ENCODE assay signal across 9 cellular contexts in the genomic region with DNA sequence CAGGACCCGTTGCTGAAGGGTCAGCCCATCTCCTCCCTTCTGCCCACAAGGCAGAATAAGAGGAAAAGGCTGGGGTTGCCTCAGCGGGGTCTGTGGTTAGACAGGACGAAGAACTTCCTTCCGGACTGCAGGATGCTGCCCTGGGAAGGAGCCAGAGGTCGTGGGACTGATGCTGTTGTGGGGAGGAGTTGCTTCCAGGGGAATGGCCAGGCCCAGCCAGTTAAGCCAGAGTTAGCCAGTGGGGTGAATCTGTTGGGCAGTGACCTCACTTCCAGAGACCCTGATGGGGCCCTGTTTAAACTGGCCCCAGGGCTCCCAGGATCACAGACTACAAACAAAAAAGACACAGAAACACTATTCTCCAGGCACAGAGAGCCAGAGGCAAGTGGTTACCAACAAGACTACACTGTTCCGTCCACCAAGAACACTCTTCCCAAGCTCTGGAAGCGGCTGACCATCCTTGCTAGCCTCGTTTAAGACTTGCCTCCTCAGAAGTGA. TPM values are rescaled to one million over a fixed set of nuclear protein-coding genes. Genes with fewer than 3 reads are reported as not detected.
A peak's percentile ranks its signal among the peaks of the same experiment; 100 is the strongest.
DNase-seq lines count a peak whose midpoint lies in the region; ATAC-seq and TF ChIP-seq lines count a peak whose summit lies in the region.
"Had no signal": no experiment of that assay in that cellular context is flagged by ENCODE, and none has a peak within 500 bp of the region (broad histone marks: within the 10 kb centered on the region; RNA-seq: fewer than 3 reads in every experiment).

No MANE protein-coding gene starts in this region.

- H3K4me3 ChIP-seq in HEK293 (ENCODE audit: low read depth, low read length) (no peak overlapping the region), fibroblast of villous mesenchyme (ENCODE audit: low read depth, low read length) (no peak overlapping the region)

- intact Hi-C loops in posterior vena cava (cut with DNase I), result no loop called here

- peak overlapping the region; percentile 52 for H3K4me3 Mint-ChIP-seq in T-helper 17 cell

- no peak for TF ChIP-seq CTCF in HEK293 (tag by site-specific recombination; IDR thresholded peaks at IDR 0.05)
- TF ChIP-seq CTCF in fibroblast of villous mesenchyme (IDR thresholded peaks at IDR 0.05; ENCODE audit: insufficient read depth, low read depth, low read length), result no peak

- H3K27ac Mint-ChIP-seq in T-helper 17 cell, result peak overlapping the region; percentile 67

- H3K36me3 Mint-ChIP-seq in T-helper 17 cell (ENCODE audit: low read depth), result peaks cover 2% of the 10 kb centered on the region

- H3K9me3 ChIP-seq in HEK293 (ENCODE audit: control insufficient read depth, insufficient read depth, low read depth, low read length) (no peaks in the 10 kb centered on the region), T-helper 17 cell (ENCODE audit: control insufficient read depth, low read length, poor library complexity, severe bottlenecking) (no peaks in the 10 kb centered on the region)

- DNase-seq in T-helper 17 cell, result no peak
- DNase-seq in fibroblast of villous mesenchyme (ENCODE audit: low read depth), result peak; percentile 96
- DNase-seq in posterior vena cava (ENCODE audit: low spot score), result peak; percentile 86
- no peak for DNase-seq in activated naive CD4-positive, alpha-beta T cell treated with Interleukin-2 at 50 U/mL for 16 hours
- DNase-seq in NCI-H2107 (lab: John Stamatoyannopoulos, UW), result no peak
- DNase-seq: nucleus accumbens had no signal

- CTCF ChIA-PET in HEK293 (lab: Yijun Ruan, JAX), result no interaction called here

- ATAC-seq in T-helper 17 cell, result no peak
- ATAC-seq in GM21825 (IDR thresholded peaks at IDR 0.05; ENCODE audit: unreplicated experiment), result no peak
- no peak for ATAC-seq in GM18861 (IDR thresholded peaks at IDR 0.05; ENCODE audit: unreplicated experiment)

- no peak overlapping the region for H3K27ac ChIP-seq in HEK293 (ENCODE audit: extremely low read depth, low read depth, low read length)

- H3K27me3 Mint-ChIP-seq in T-helper 17 cell, result no peaks in the 10 kb centered on the region

- peaks cover 7% of the 10 kb centered on the region; the same call in 1 of the 2 replicates for H3K4me1 ChIP-seq in HEK293 (ENCODE audit: control insufficient read depth, insufficient read depth, low read length)

- peaks cover 0 to 16% of the 10 kb centered on the region in 2 experiments; a peak in 1 of 3 replicates for H3K36me3 ChIP-seq in HEK293 (ENCODE audit: control insufficient read depth in 2 of 2, insufficient read depth in 1 of 2, low read length in 2 of 2)

- POLR2A ChIA-PET in HEK293 (lab: Yijun Ruan, JAX), result interaction anchor here (5.2 kb wide), 1 partner anchor 13 kb away, joined by 39 read pairs; a partner anchor contains a TSS

- peaks cover 53% of the 10 kb centered on the region for H3K4me1 Mint-ChIP-seq in T-helper 17 cell

TF ChIP-seq in HEK293, 187 proteins besides CTCF, POLR2A, EP300 and RAD21:
- TF ChIP-seq ZBTB17 (tag by site-specific recombination; IDR thresholded peaks at IDR 0.05) (peak; percentile 56), ZNF341 (tag by site-specific recombination; IDR thresholded peaks at IDR 0.05; ENCODE audit: low read depth) (peak; percentile 75)
- TF ChIP-seq, protein P1, sequence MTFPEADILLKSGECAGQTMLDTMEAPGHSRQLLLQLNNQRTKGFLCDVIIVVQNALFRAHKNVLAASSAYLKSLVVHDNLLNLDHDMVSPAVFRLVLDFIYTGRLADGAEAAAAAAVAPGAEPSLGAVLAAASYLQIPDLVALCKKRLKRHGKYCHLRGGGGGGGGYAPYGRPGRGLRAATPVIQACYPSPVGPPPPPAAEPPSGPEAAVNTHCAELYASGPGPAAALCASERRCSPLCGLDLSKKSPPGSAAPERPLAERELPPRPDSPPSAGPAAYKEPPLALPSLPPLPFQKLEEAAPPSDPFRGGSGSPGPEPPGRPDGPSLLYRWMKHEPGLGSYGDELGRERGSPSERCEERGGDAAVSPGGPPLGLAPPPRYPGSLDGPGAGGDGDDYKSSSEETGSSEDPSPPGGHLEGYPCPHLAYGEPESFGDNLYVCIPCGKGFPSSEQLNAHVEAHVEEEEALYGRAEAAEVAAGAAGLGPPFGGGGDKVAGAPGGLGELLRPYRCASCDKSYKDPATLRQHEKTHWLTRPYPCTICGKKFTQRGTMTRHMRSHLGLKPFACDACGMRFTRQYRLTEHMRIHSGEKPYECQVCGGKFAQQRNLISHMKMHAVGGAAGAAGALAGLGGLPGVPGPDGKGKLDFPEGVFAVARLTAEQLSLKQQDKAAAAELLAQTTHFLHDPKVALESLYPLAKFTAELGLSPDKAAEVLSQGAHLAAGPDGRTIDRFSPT (tag by site-specific recombination; IDR thresholded peaks at IDR 0.05), result no peak
TF ChIP-seq in HEK293: peak in this region for 2.

RNA-seq across cellular contexts. Expression of a gene that starts 13.0 kb away (rescaled TPM):
- total RNA-seq in T-helper 17 cell (10 to 100 TPM; 30.1 to 32.9 TPM), fibroblast of villous mesenchyme (1.3 TPM in 2 replicates), posterior vena cava (1 to 10 TPM; 4.4 to 5.4 TPM)

RNA-seq across cellular contexts. Expression of a gene that starts 13.1 kb away (rescaled TPM):
- total RNA-seq in T-helper 17 cell (1 to 10 TPM in 1 of 2 donors, not detected in 1; 1.2 TPM), fibroblast of villous mesenchyme (0.86 and 0.97 TPM in 2 replicates), posterior vena cava (1 to 10 TPM; 2.6 to 3.9 TPM)

RNA-seq across cellular contexts. Expression of a gene that starts 13.2 kb away (rescaled TPM):
- total RNA-seq in T-helper 17 cell (10 to 100 TPM; 18.4 to 24.4 TPM), fibroblast of villous mesenchyme (30.9 and 32.4 TPM in 2 replicates), posterior vena cava (10 to 100 TPM; 40.9 to 43.9 TPM)

RNA-seq across cellular contexts. Expression of a gene that starts 45.0 kb away (rescaled TPM):
- 100 to 1,000 TPM; 177 to 181 TPM for total RNA-seq in T-helper 17 cell
- 58.3 and 76.4 TPM in 2 replicates for total RNA-seq in fibroblast of villous mesenchyme
- total RNA-seq in posterior vena cava, result 10 to 100 TPM; 37.2 to 42.5 TPM

RNA-seq across cellular contexts. Expression of a gene that starts 57.4 kb away (rescaled TPM):
- total RNA-seq in T-helper 17 cell, result 10 to 100 TPM; 81.6 to 86.2 TPM
- 67.6 and 95.0 TPM in 2 replicates for total RNA-seq in fibroblast of villous mesenchyme
- 10 to 100 TPM; 36.6 to 40.8 TPM for total RNA-seq in posterior vena cava

Comparison
In these comparisons a context has a peak if more than half of its experiments do, and no peak if none do; other contexts are left out.
1. DNase-seq: peak in fibroblast of villous mesenchyme (single experiment) and posterior vena cava (single experiment); none in T-helper 17 cell (0 of 3), activated naive CD4-positive, alpha-beta T cell treated with Interleukin-2 at 50 U/mL for 16 hours (single experiment) and NCI-H2107 (single experiment).
2. RNA of a gene that starts 13.0 kb away (total RNA-seq): 30.1 to 32.9 TPM in T-helper 17 cell; 4.4 to 5.4 TPM in posterior vena cava and 1.3 TPM in fibroblast of villous mesenchyme; every median in the first group is over 4 times any median in the second.